In the genomic region with DNA sequence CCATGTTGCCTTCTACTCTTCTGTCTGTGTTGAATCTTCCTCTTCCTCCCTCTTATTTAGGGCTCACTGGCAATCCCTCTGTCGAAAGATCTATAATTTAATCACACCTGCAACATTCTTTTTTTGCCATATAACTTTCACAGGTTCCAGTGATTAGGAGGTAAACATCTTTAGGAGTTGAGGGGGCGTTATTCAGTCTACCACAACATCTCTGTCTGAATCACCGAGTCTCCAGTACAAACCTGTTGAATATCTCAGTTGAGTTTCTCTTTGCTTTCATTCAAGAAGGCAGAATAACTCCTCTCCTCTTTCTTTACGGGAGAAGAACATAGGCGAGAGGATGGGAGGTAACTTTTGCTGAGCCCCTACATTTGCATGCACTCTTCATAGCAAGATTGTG, we compare ENCODE assay signal across 2 cellular contexts.
TF ChIP-seq lines count a peak whose summit lies in the region.

No MANE protein-coding gene starts in this region.

TF ChIP-seq in GM23338, 12 proteins besides CTCF, POLR2A, EP300 and RAD21:
- TF ChIP-seq, protein P1, sequence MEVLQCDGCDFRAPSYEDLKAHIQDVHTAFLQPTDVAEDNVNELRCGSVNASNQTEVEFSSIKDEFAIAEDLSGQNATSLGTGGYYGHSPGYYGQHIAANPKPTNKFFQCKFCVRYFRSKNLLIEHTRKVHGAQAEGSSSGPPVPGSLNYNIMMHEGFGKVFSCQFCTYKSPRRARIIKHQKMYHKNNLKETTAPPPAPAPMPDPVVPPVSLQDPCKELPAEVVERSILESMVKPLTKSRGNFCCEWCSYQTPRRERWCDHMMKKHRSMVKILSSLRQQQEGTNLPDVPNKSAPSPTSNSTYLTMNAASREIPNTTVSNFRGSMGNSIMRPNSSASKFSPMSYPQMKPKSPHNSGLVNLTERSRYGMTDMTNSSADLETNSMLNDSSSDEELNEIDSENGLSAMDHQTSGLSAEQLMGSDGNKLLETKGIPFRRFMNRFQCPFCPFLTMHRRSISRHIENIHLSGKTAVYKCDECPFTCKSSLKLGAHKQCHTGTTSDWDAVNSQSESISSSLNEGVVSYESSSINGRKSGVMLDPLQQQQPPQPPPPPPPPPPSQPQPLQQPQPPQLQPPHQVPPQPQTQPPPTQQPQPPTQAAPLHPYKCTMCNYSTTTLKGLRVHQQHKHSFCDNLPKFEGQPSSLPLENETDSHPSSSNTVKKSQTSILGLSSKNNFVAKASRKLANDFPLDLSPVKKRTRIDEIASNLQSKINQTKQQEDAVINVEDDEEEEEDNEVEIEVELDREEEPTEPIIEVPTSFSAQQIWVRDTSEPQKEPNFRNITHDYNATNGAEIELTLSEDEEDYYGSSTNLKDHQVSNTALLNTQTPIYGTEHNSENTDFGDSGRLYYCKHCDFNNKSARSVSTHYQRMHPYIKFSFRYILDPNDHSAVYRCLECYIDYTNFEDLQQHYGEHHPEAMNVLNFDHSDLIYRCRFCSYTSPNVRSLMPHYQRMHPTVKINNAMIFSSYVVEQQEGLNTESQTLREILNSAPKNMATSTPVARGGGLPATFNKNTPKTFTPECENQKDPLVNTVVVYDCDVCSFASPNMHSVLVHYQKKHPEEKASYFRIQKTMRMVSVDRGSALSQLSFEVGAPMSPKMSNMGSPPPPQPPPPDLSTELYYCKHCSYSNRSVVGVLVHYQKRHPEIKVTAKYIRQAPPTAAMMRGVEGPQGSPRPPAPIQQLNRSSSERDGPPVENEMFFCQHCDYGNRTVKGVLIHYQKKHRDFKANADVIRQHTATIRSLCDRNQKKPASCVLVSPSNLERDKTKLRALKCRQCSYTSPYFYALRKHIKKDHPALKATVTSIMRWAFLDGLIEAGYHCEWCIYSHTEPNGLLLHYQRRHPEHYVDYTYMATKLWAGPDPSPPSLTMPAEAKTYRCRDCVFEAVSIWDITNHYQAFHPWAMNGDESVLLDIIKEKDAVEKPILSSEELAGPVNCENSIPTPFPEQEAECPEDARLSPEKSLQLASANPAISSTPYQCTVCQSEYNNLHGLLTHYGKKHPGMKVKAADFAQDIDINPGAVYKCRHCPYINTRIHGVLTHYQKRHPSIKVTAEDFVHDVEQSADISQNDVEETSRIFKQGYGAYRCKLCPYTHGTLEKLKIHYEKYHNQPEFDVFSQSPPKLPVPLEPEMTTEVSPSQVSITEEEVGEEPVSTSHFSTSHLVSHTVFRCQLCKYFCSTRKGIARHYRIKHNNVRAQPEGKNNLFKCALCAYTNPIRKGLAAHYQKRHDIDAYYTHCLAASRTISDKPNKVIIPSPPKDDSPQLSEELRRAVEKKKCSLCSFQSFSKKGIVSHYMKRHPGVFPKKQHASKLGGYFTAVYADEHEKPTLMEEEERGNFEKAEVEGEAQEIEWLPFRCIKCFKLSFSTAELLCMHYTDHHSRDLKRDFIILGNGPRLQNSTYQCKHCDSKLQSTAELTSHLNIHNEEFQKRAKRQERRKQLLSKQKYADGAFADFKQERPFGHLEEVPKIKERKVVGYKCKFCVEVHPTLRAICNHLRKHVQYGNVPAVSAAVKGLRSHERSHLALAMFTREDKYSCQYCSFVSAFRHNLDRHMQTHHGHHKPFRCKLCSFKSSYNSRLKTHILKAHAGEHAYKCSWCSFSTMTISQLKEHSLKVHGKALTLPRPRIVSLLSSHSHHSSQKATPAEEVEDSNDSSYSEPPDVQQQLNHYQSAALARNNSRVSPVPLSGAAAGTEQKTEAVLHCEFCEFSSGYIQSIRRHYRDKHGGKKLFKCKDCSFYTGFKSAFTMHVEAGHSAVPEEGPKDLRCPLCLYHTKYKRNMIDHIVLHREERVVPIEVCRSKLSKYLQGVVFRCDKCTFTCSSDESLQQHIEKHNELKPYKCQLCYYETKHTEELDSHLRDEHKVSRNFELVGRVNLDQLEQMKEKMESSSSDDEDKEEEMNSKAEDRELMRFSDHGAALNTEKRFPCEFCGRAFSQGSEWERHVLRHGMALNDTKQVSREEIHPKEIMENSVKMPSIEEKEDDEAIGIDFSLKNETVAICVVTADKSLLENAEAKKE (CRISPR knock-in tag; IDR thresholded peaks at IDR 0.05) = no peak
- no peak for TF ChIP-seq ZNF331 (CRISPR knock-in tag; IDR thresholded peaks at IDR 0.05; ENCODE audit: low read depth)

TF ChIP-seq in HEK293, 187 proteins besides CTCF, POLR2A, EP300 and RAD21 (continued from another document):
- TF ChIP-seq, protein P2, sequence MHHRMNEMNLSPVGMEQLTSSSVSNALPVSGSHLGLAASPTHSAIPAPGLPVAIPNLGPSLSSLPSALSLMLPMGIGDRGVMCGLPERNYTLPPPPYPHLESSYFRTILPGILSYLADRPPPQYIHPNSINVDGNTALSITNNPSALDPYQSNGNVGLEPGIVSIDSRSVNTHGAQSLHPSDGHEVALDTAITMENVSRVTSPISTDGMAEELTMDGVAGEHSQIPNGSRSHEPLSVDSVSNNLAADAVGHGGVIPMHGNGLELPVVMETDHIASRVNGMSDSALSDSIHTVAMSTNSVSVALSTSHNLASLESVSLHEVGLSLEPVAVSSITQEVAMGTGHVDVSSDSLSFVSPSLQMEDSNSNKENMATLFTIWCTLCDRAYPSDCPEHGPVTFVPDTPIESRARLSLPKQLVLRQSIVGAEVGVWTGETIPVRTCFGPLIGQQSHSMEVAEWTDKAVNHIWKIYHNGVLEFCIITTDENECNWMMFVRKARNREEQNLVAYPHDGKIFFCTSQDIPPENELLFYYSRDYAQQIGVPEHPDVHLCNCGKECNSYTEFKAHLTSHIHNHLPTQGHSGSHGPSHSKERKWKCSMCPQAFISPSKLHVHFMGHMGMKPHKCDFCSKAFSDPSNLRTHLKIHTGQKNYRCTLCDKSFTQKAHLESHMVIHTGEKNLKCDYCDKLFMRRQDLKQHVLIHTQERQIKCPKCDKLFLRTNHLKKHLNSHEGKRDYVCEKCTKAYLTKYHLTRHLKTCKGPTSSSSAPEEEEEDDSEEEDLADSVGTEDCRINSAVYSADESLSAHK (tag by site-specific recombination; IDR thresholded peaks at IDR 0.05) = no peak
- TF ChIP-seq ZNF324 (tag by site-specific recombination; IDR thresholded peaks at IDR 0.05) = no peak
- TF ChIP-seq SCRT2 (tag by site-specific recombination; IDR thresholded peaks at IDR 0.05) = peak; percentile 79
- TF ChIP-seq OSR2 (tag by site-specific recombination; IDR thresholded peaks at IDR 0.05) = no peak
- no peak for TF ChIP-seq ZBTB17 (tag by site-specific recombination; IDR thresholded peaks at IDR 0.05)
- no peak for TF ChIP-seq ZNF521 (tag by site-specific recombination; IDR thresholded peaks at IDR 0.05)
- peak; percentile 54; the same call in 1 of the 2 replicates for TF ChIP-seq SCRT1 (tag by site-specific recombination; IDR thresholded peaks at IDR 0.05; ENCODE audit: borderline replicate concordance)
- no peak for TF ChIP-seq ZNF114 (tag by site-specific recombination; IDR thresholded peaks at IDR 0.05)
- no peak for TF ChIP-seq EGR2 (tag by site-specific recombination; IDR thresholded peaks at IDR 0.05; ENCODE audit: low read depth)
- TF ChIP-seq, protein P3, sequence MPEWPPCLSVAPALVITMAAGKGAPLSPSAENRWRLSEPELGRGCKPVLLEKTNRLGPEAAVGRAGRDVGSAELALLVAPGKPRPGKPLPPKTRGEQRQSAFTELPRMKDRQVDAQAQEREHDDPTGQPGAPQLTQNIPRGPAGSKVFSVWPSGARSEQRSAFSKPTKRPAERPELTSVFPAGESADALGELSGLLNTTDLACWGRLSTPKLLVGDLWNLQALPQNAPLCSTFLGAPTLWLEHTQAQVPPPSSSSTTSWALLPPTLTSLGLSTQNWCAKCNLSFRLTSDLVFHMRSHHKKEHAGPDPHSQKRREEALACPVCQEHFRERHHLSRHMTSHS (tag by site-specific recombination; IDR thresholded peaks at IDR 0.05) = no peak
